In genomic region chr20:3914446-3914845, GRCh38 we compare ENCODE assay signal across 16 cellular contexts. TPM values are rescaled to one million over a fixed set of nuclear protein-coding genes. Genes with fewer than 3 reads are reported as not detected.
DNase-seq lines count a peak whose midpoint lies in the region; ATAC-seq and TF ChIP-seq lines count a peak whose summit lies in the region.
"Had no signal": no experiment of that assay in that cellular context is flagged by ENCODE, and none has a peak within 500 bp of the region (broad histone marks: within the 10 kb centered on the region; RNA-seq: fewer than 3 reads in every experiment).

No MANE protein-coding gene starts in this region.

- WGBS in endodermal cell (ENCODE audit: insufficient coverage in 1 of 2, insufficient read length in 1 of 2), 2 experiments: 100% methylated on average over 2 of the region's 2 CpGs

- H3K4me1 ChIP-seq in endodermal cell (ENCODE audit: control insufficient read depth, insufficient read depth, low read length): no peaks in the 10 kb centered on the region
- peaks cover 17% of the 10 kb centered on the region for H3K4me1 ChIP-seq in CD4-positive, alpha-beta memory T cell (ENCODE audit: insufficient read depth, low read length)
- no peaks in the 10 kb centered on the region for H3K4me1 ChIP-seq in uterus

- H3K36me3 Mint-ChIP-seq in stimulated activated naive CD8-positive, alpha-beta T cell treated with anti-CD3 and anti-CD28 coated beads, Interleukin-15, Interleukin-2, amounts not matched to agents 100 ng/mL and 50 ng/mL, for 24 hours (ENCODE audit: low read depth): peaks cover 86% of the 10 kb centered on the region
- peaks cover 81% of the 10 kb centered on the region for H3K36me3 Mint-ChIP-seq in endodermal cell (ENCODE audit: low read depth)
- peaks cover 52 to 81% of the 10 kb centered on the region in 2 donors for H3K36me3 Mint-ChIP-seq in CD4-positive, alpha-beta memory T cell

- no peaks in the 10 kb centered on the region for H3K9me3 Mint-ChIP-seq in stimulated activated naive CD8-positive, alpha-beta T cell treated with anti-CD3 and anti-CD28 coated beads, Interleukin-15, Interleukin-2, amounts not matched to agents 100 ng/mL and 50 ng/mL, for 24 hours
- H3K9me3 Mint-ChIP-seq in endodermal cell: no peaks in the 10 kb centered on the region
- H3K9me3 Mint-ChIP-seq in CD4-positive, alpha-beta memory T cell: no peaks in the 10 kb centered on the region

- H3K9ac ChIP-seq in endodermal cell (ENCODE audit: extremely low read depth, low read length, poor library complexity, severe bottlenecking): no peak overlapping the region
- H3K9ac ChIP-seq: GM23248 had no signal

- no peaks in the 10 kb centered on the region for H3K27me3 ChIP-seq in endodermal cell (ENCODE audit: control insufficient read depth, insufficient read depth, low read length, poor library complexity, severe bottlenecking)
- H3K27me3 ChIP-seq in CD4-positive, alpha-beta memory T cell (ENCODE audit: insufficient read depth, low read length): no peaks in the 10 kb centered on the region
- no peaks in the 10 kb centered on the region for H3K27me3 ChIP-seq in uterus

- POLR2A ChIA-PET in RWPE1 (lab: Yijun Ruan, JAX; ENCODE audit: low non-redundant PET): no interaction called here
- POLR2A ChIA-PET in CD4-positive, alpha-beta memory T cell (lab: Charles Lee; ENCODE audit: partially characterized antibody): interaction anchor here (1.0 kb wide), 1 partner anchor 169 kb away, joined by 3 read pairs; no protein-coding TSS in a partner anchor

- H3K27ac Mint-ChIP-seq in stimulated activated naive CD8-positive, alpha-beta T cell treated with anti-CD3 and anti-CD28 coated beads, Interleukin-15, Interleukin-2, amounts not matched to agents 100 ng/mL and 50 ng/mL, for 24 hours: peak overlapping the region; percentile 42
- peak overlapping the region; percentile 57 for H3K27ac Mint-ChIP-seq in endodermal cell
- H3K27ac Mint-ChIP-seq in CD4-positive, alpha-beta memory T cell: peak overlapping the region in 3 of 7 donors; percentile 1 to 40 (median 32)

- H3K4me1 Mint-ChIP-seq in stimulated activated naive CD8-positive, alpha-beta T cell treated with anti-CD3 and anti-CD28 coated beads, Interleukin-15, Interleukin-2, amounts not matched to agents 100 ng/mL and 50 ng/mL, for 24 hours (ENCODE audit: low read depth): peaks cover 39% of the 10 kb centered on the region
- peaks cover 2% of the 10 kb centered on the region for H3K4me1 Mint-ChIP-seq in endodermal cell
- H3K4me1 Mint-ChIP-seq in CD4-positive, alpha-beta memory T cell: peaks cover 23 to 44% (median 39%) of the 10 kb centered on the region in 4 donors

- H3K27me3 Mint-ChIP-seq in stimulated activated naive CD8-positive, alpha-beta T cell treated with anti-CD3 and anti-CD28 coated beads, Interleukin-15, Interleukin-2, amounts not matched to agents 100 ng/mL and 50 ng/mL, for 24 hours: no peaks in the 10 kb centered on the region
- no peaks in the 10 kb centered on the region for H3K27me3 Mint-ChIP-seq in endodermal cell (ENCODE audit: insufficient read depth)
- no peaks in the 10 kb centered on the region for H3K27me3 Mint-ChIP-seq in CD4-positive, alpha-beta memory T cell

- intact Hi-C loops in CD4-positive, alpha-beta memory T cell (cut with micrococcal nuclease): no loop called here
- intact Hi-C loops in uterus (cut with DNase I; ENCODE audit: low total_unique reads): no loop called here

- H3K27ac ChIP-seq in RWPE1 (peak overlapping the region; percentile 33), endodermal cell (ENCODE audit: low read depth, low read length) (no peak overlapping the region), uterus (no peak overlapping the region)
- H3K27ac ChIP-seq in CD4-positive, alpha-beta memory T cell (ENCODE audit: low read depth, low read length): no peak overlapping the region
- H3K27ac ChIP-seq: GM23248 had no signal

- no peak for DNase-seq in stimulated activated naive CD8-positive, alpha-beta T cell treated with anti-CD3 and anti-CD28 coated beads, Interleukin-15, Interleukin-2, amounts not matched to agents 100 U/mL and 50 U/mL, for 24 hours
- DNase-seq in RWPE1 (ENCODE audit: low spot score): no peak
- no peak for DNase-seq in endodermal cell
- DNase-seq in CD4-positive, alpha-beta memory T cell: no peak
- DNase-seq in uterus: no peak
- DNase-seq: DND-41, GM23248, KG1, NCI-H1048, NCI-H1436 treated with DMSO at 0.1 percent for 48 hours, NCI-H2029 treated with DMSO at 0.1 percent for 48 hours, NCI-H774, PC-3 had no signal

- H3K4me3 ChIP-seq in endodermal cell (ENCODE audit: low read length) (no peak overlapping the region), uterus (no peak overlapping the region)
- H3K4me3 ChIP-seq in CD4-positive, alpha-beta memory T cell (ENCODE audit: low read length in 2 of 2): no peak overlapping the region
- H3K4me3 ChIP-seq: GM12878, GM23248 had no signal

- CTCF ChIA-PET in RWPE1 (lab: Yijun Ruan, JAX): interaction anchor here (0.6 kb wide), 1 partner anchor 220 kb away, joined by 4 read pairs; no protein-coding TSS in a partner anchor
- CTCF ChIA-PET in CD4-positive, alpha-beta memory T cell (lab: Charles Lee; ENCODE audit: partially characterized antibody): no interaction called here

- H3K4me3 Mint-ChIP-seq in stimulated activated naive CD8-positive, alpha-beta T cell treated with anti-CD3 and anti-CD28 coated beads, Interleukin-15, Interleukin-2, amounts not matched to agents 100 ng/mL and 50 ng/mL, for 24 hours: no peak overlapping the region
- H3K4me3 Mint-ChIP-seq in endodermal cell: no peak overlapping the region
- H3K4me3 Mint-ChIP-seq in CD4-positive, alpha-beta memory T cell: no peak overlapping the region

- H3K9me3 ChIP-seq in endodermal cell (ENCODE audit: control insufficient read depth, low read length): no peaks in the 10 kb centered on the region
- H3K9me3 ChIP-seq in CD4-positive, alpha-beta memory T cell (ENCODE audit: control insufficient read depth in 1 of 2, low read length in 2 of 2): no peaks in the 10 kb centered on the region
- no peaks in the 10 kb centered on the region for H3K9me3 ChIP-seq in uterus

- H3K36me3 ChIP-seq in endodermal cell (ENCODE audit: control insufficient read depth, insufficient read depth, low read length) (peaks cover 93% of the 10 kb centered on the region), uterus (no peaks in the 10 kb centered on the region)
- peaks cover 56% of the 10 kb centered on the region for H3K36me3 ChIP-seq in CD4-positive, alpha-beta memory T cell (ENCODE audit: insufficient read depth, low read length)

- ATAC-seq in stimulated activated naive CD8-positive, alpha-beta T cell treated with anti-CD3 and anti-CD28 coated beads, Interleukin-15, Interleukin-2, amounts not matched to agents 100 U/mL and 50 U/mL, for 24 hours: no peak
- no peak for ATAC-seq in HG02973 (IDR thresholded peaks at IDR 0.05; ENCODE audit: unreplicated experiment)
- ATAC-seq: GM12878, PC-3 had no signal

- TF ChIP-seq CTCF in RWPE1 (conservative IDR thresholded peaks at IDR 0.05; ENCODE audit: low read depth) (no peak), endodermal cell (conservative IDR thresholded peaks at IDR 0.05) (no peak), uterus (IDR thresholded peaks at IDR 0.05) (no peak)

- TF ChIP-seq POLR2A in uterus (IDR thresholded peaks at IDR 0.05): no peak

RNA-seq across cellular contexts. Expression of gene PANK2, which starts 25.3 kb away (rescaled TPM):
- total RNA-seq in endodermal cell (10 to 100 TPM; 57.6 to 66.5 TPM), uterus (10 to 100 TPM; 18.2 to 82.0 (median 53.5) TPM)
- 37.8 TPM for polyA plus RNA-seq in endodermal cell (2013, experiment 1 of 2)
- 35.1 TPM for polyA plus RNA-seq in endodermal cell (2013, experiment 2 of 2)
- total RNA-seq in CD4-positive, alpha-beta memory T cell: 10 to 100 TPM; 71.4 to 80.5 TPM
- polyA plus RNA-seq in CD4-positive, alpha-beta memory T cell: 10 to 100 TPM; 48.5 to 54.3 TPM
